Comparison of ENCODE assay signal across 8 cellular contexts in the genomic region with DNA sequence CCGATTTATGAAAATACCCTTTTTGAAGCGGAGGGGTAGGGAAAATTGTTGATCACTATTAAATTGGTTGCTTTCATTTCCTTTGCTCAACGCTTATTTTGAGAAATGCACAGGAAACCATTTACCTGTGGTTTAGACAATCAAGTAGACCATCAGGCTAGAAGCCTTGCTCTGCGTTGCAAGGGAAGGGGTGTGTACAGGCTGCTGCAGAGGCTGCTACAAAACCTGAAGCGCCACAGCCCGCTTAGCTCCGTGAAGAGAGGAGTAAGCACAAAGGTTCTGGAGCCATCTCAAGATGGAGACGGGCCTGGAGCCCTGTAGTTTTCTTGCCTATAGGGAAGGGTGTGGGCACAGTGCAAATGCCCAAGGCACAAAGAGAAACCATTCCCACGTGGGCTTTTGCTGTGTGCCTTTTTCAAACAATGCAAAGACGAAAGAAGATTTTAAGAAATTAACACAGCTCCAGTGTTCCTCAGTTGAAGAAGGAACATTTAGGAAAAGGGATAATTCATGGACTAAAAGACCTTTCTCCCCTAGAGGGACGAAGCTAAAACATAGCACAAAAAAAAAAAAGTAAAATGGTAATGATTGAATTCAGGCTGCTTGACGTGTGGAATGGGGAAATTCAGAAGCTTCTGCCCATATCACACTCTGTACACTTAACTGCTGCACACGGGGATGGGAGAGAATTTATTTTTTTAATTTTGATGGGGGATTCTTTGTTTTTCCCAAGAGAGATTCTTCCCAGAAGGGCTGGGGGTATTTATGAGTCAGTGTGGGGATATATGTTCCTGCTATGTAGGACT. TPM values are rescaled to one million over a fixed set of nuclear protein-coding genes. Genes with fewer than 3 reads are reported as not detected.
DNase-seq lines count a peak whose midpoint lies in the region; ATAC-seq and TF ChIP-seq lines count a peak whose summit lies in the region.

No MANE protein-coding gene starts in this region.

- peak overlapping the region; percentile 87 for H3K27ac ChIP-seq in muscle layer of duodenum (ENCODE audit: low read length)
- peak overlapping the region; percentile 95 to 98 (median 96) for H3K27ac ChIP-seq in upper lobe of left lung

- CTCF ChIA-PET in activated CD4-positive, alpha-beta memory T cell treated with anti-CD3 and anti-CD28 coated beads for 36 hours (lab: Charles Lee), result interaction anchor here (0.9 to 2.9 kb wide), 7 partner anchors 8 to 510 kb away, joined by 3 to 21 read pairs (median 8); no protein-coding TSS in a partner anchor

- 1 to 21% methylated on average over 11 to 13 of the region's 13 CpGs for WGBS in upper lobe of left lung, 2 donors

- no peak for TF ChIP-seq EP300 in upper lobe of left lung (IDR thresholded peaks at IDR 0.05)

- DNase-seq in HCEC 1CT (peak; percentile 77), NCI-H146 (lab: John Stamatoyannopoulos, UW) (peak; percentile 82), upper lobe of left lung (peak in 1 of 2 donors; percentile 74), middle frontal gyrus (ENCODE audit: extremely low spot score, low spot score) (no peak)
- peak; percentile 78 for DNase-seq in activated CD4-positive, alpha-beta memory T cell treated with anti-CD3 and anti-CD28 coated beads for 36 hours
- DNase-seq in effector memory CD8-positive, alpha-beta T cell, result peak; percentile 57 to 64 (median 63)

- peak overlapping the region; percentile 94 for H3K4me3 Mint-ChIP-seq in activated CD4-positive, alpha-beta memory T cell treated with anti-CD3 and anti-CD28 coated beads for 36 hours
- H3K4me3 Mint-ChIP-seq in effector memory CD8-positive, alpha-beta T cell, result peak overlapping the region; percentile 94 to 98

- H3K9me3 Mint-ChIP-seq in activated CD4-positive, alpha-beta memory T cell treated with anti-CD3 and anti-CD28 coated beads for 36 hours, result no peaks in the 10 kb centered on the region
- no peaks in the 10 kb centered on the region for H3K9me3 Mint-ChIP-seq in effector memory CD8-positive, alpha-beta T cell

- no peak for TF ChIP-seq CTCF in upper lobe of left lung (IDR thresholded peaks at IDR 0.05)

- intact Hi-C loops in activated CD4-positive, alpha-beta memory T cell treated with anti-CD3 and anti-CD28 coated beads for 36 hours (cut with micrococcal nuclease), result loop anchor here (1.0 kb wide), 2 partner anchors 24 to 114 kb away; no protein-coding TSS in a partner anchor

- peak overlapping the region; percentile 99 for H3K27ac Mint-ChIP-seq in activated CD4-positive, alpha-beta memory T cell treated with anti-CD3 and anti-CD28 coated beads for 36 hours
- H3K27ac Mint-ChIP-seq in effector memory CD8-positive, alpha-beta T cell, result peak overlapping the region; percentile 98 to 99

- no peaks in the 10 kb centered on the region for H3K27me3 ChIP-seq in muscle layer of duodenum (ENCODE audit: low read depth, low read length)
- H3K27me3 ChIP-seq in upper lobe of left lung, result no peaks in the 10 kb centered on the region

- H3K4me1 Mint-ChIP-seq in activated CD4-positive, alpha-beta memory T cell treated with anti-CD3 and anti-CD28 coated beads for 36 hours (ENCODE audit: low read depth), result peaks cover 38% of the 10 kb centered on the region
- peaks cover 22 to 35% of the 10 kb centered on the region in 2 donors for H3K4me1 Mint-ChIP-seq in effector memory CD8-positive, alpha-beta T cell (ENCODE audit: low read depth in 2 of 2)

- H3K36me3 Mint-ChIP-seq in activated CD4-positive, alpha-beta memory T cell treated with anti-CD3 and anti-CD28 coated beads for 36 hours, result peaks cover 42% of the 10 kb centered on the region
- H3K36me3 Mint-ChIP-seq in effector memory CD8-positive, alpha-beta T cell (ENCODE audit: insufficient read depth), result peaks cover 77% of the 10 kb centered on the region

- H3K4me3 ChIP-seq in muscle layer of duodenum (ENCODE audit: low read depth in 1 of 2, low read length in 2 of 2) (peak overlapping the region; percentile 61 to 81), upper lobe of left lung (peak overlapping the region; percentile 46 to 78 (median 60))

- H3K9me3 ChIP-seq in muscle layer of duodenum (ENCODE audit: control insufficient read depth in 1 of 2, low read length in 2 of 2) (no peaks in the 10 kb centered on the region), upper lobe of left lung (no peaks in the 10 kb centered on the region)

- no peaks in the 10 kb centered on the region for H3K36me3 ChIP-seq in muscle layer of duodenum (ENCODE audit: control insufficient read depth in 1 of 2, insufficient read depth in 2 of 2, low read length in 2 of 2)
- H3K36me3 ChIP-seq in upper lobe of left lung, result peaks cover 0 to 15% (median 1%) of the 10 kb centered on the region in 4 donors

- H3K27me3 Mint-ChIP-seq in activated CD4-positive, alpha-beta memory T cell treated with anti-CD3 and anti-CD28 coated beads for 36 hours, result peaks cover 3% of the 10 kb centered on the region
- no peaks in the 10 kb centered on the region for H3K27me3 Mint-ChIP-seq in effector memory CD8-positive, alpha-beta T cell

- peak; percentile 70 for ATAC-seq in effector memory CD8-positive, alpha-beta T cell (replicated peaks)
- ATAC-seq in upper lobe of left lung (ENCODE audit: low FRiP score in 2 of 2), result peak; percentile 30 to 32

- H3K4me1 ChIP-seq in muscle layer of duodenum (ENCODE audit: control insufficient read depth in 1 of 2, insufficient read depth in 2 of 2, low read length in 2 of 2) (no peaks in the 10 kb centered on the region), upper lobe of left lung (peaks cover 0 to 4% (median under 1%) of the 10 kb centered on the region in 4 donors)

- TF ChIP-seq POLR2A in GM15510 (IDR thresholded peaks at IDR 0.05; ENCODE audit: borderline replicate concordance, extremely low read depth, insufficient read length) (peak; percentile 56), upper lobe of left lung (IDR thresholded peaks at IDR 0.05) (peak in 1 of 4 donors; percentile 54)

- POLR2A ChIA-PET in activated CD4-positive, alpha-beta memory T cell treated with anti-CD3 and anti-CD28 coated beads for 36 hours (lab: Charles Lee), result interaction anchor here (0.7 to 16.1 kb wide), 15 partner anchors 8 to 529 kb away, joined by 3 to 426 read pairs (median 7); no protein-coding TSS in a partner anchor

RNA-seq across cellular contexts. Expression of gene TMSB4X, which starts 3.5 kb away (rescaled TPM):
- 1,000 to 10,000 TPM; 6,087 to 6,256 TPM for total RNA-seq in activated CD4-positive, alpha-beta memory T cell treated with anti-CD3 and anti-CD28 coated beads for 36 hours
- total RNA-seq in upper lobe of left lung, result 1,000 to 10,000 TPM; 2,646 to 6,090 (median 4,792) TPM
